8 cellular contexts compared by ENCODE assay signal in the genomic region with DNA sequence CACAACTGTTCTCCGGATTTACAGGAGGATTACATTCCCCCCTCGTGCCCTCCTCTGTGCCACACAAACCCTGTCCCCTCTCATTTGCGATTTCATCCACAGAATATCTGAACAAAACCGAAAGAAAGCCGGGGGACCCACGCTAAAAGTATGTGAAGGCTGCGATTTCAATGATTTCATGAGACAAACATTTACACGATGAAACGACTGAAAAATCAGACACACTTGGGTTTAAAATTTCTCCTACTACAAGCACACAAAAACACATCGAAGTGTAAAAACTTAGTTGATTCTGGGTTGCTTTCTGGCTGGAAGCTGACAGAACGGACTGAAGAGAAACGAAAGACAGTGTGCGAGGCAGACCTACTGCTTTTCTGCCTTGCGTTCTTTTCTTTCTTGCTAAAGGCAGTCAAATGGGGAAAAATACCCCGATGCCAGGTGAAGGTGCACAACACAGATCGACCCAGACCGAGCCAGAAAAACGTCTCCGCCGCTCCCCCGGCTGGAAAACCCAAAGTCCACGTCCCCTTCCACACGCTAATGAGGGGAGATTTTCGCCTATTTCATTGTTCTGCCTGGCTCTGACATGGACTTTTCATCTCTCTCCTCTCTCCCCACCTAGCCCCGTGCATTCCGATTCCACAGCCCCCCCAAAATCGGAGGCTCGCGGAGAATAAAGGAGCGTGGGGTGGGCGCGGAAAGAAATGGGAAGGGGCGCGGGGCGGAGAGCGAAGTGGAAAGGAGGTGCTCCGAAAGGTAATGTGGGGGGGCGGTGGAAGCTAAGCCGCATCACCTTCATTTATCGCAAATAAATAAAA. TPM values are rescaled to one million over a fixed set of nuclear protein-coding genes. Genes with fewer than 3 reads are reported as not detected.
DNase-seq lines count a peak whose midpoint lies in the region; ATAC-seq and TF ChIP-seq lines count a peak whose summit lies in the region.

No MANE protein-coding gene starts in this region.

- no peak for TF ChIP-seq POLR2A in esophagus muscularis mucosa (IDR thresholded peaks at IDR 0.05; ENCODE audit: low read depth)

- TF ChIP-seq EP300 in esophagus muscularis mucosa (IDR thresholded peaks at IDR 0.05), result no peak

- H3K4me3 ChIP-seq in esophagus muscularis mucosa, result peak overlapping the region; percentile 80 to 93 (median 89)
- peak overlapping the region; percentile 79 for H3K4me3 ChIP-seq in upper lobe of right lung

- no peaks in the 10 kb centered on the region for H3K27me3 ChIP-seq in esophagus muscularis mucosa
- H3K27me3 ChIP-seq in upper lobe of right lung, result no peaks in the 10 kb centered on the region

- ATAC-seq in upper lobe of right lung (no peak), HG03097 (IDR thresholded peaks at IDR 0.05; ENCODE audit: low FRiP score, unreplicated experiment) (no peak)

- intact Hi-C loops in esophagus muscularis mucosa (cut with DNase I), result loop anchor here (2.0 to 10.0 kb wide), 4 partner anchors 39 to 226 kb away; no protein-coding TSS in a partner anchor
- intact Hi-C loops in upper lobe of right lung (cut with DNase I), result loop anchor here (10.0 kb wide), 1 partner anchor 132 kb away; no protein-coding TSS in a partner anchor

- WGBS in esophagus muscularis mucosa, result under 1% methylated on average over 40 of the region's 40 CpGs

- peaks cover 23 to 47% (median 37%) of the 10 kb centered on the region in 4 donors for H3K4me1 ChIP-seq in esophagus muscularis mucosa
- H3K4me1 ChIP-seq in upper lobe of right lung, result peaks cover 17% of the 10 kb centered on the region

- peaks cover 0 to 7% (median 0%) of the 10 kb centered on the region in 4 donors for H3K36me3 ChIP-seq in esophagus muscularis mucosa
- no peaks in the 10 kb centered on the region for H3K36me3 ChIP-seq in upper lobe of right lung

- DNase-seq in activated CD4-positive, alpha-beta T cell treated with anti-CD3 and anti-CD28 coated beads for 4 hours, result peak; percentile 28 to 33
- DNase-seq in activated CD4-positive, alpha-beta T cell treated with anti-CD3 and anti-CD28 coated beads for 1 hour, result no peak
- DNase-seq in NCI-H1092 treated with DMSO at 0.1 percent for 48 hours (lab: John Stamatoyannopoulos, UW) (peak; percentile 77), esophagus muscularis mucosa (ENCODE audit: extremely low spot score) (no peak), myocyte (ENCODE audit: low read depth) (peak; percentile 65), upper lobe of right lung (peak; percentile 62)
- DNase-seq in activated CD8-positive, alpha-beta memory T cell treated with anti-CD3 and anti-CD28 coated beads, Interleukin-2, amount 50 U/mL, for 4 hours, result peak; percentile 29

- H3K9me3 ChIP-seq in esophagus muscularis mucosa, result no peaks in the 10 kb centered on the region
- H3K9me3 ChIP-seq in upper lobe of right lung, result no peaks in the 10 kb centered on the region

- TF ChIP-seq CTCF in esophagus muscularis mucosa (IDR thresholded peaks at IDR 0.05), result no peak
- no peak for TF ChIP-seq CTCF in upper lobe of right lung (IDR thresholded peaks at IDR 0.05)

- H3K27ac ChIP-seq in esophagus muscularis mucosa (replicated peaks in 1 of 4) (peak overlapping the region; percentile 94 to 95 (median 95)), upper lobe of right lung (peak overlapping the region; percentile 92)

RNA-seq across cellular contexts. Expression of gene HIPK2, which starts 1.1 kb away (rescaled TPM):
- total RNA-seq in esophagus muscularis mucosa (10 to 100 TPM; 20.9 to 40.9 (median 26.7) TPM), myocyte (23.5 and 26.4 TPM in 2 replicates), upper lobe of right lung (64.3 TPM)
- 19.5 TPM for polyA plus RNA-seq in myocyte (2012)

RNA-seq across cellular contexts. Expression of gene TBXAS1, which starts 52.4 kb away (rescaled TPM):
- 10 to 100 TPM in 3 of 4 donors, 1 to 10 TPM in 1; 9.8 to 31.3 (median 13.5) TPM for total RNA-seq in esophagus muscularis mucosa
- total RNA-seq in myocyte, result 0.21 and 0.32 TPM in 2 replicates
- polyA plus RNA-seq in myocyte (2012), result 1.0 TPM
- total RNA-seq in upper lobe of right lung, result 65.4 TPM

Comparison
In these comparisons a context has a peak if more than half of its experiments do, and no peak if none do; other contexts are left out.
1. DNase-seq: peak in activated CD4-positive, alpha-beta T cell treated with anti-CD3 and anti-CD28 coated beads for 4 hours (2 of 2), NCI-H1092 treated with DMSO at 0.1 percent for 48 hours (single experiment), activated CD8-positive, alpha-beta memory T cell treated with anti-CD3 and anti-CD28 coated beads, Interleukin-2, amount 50 U/mL, for 4 hours (single experiment), myocyte (single experiment) and upper lobe of right lung (single experiment); none in activated CD4-positive, alpha-beta T cell treated with anti-CD3 and anti-CD28 coated beads for 1 hour (single experiment) and esophagus muscularis mucosa (single experiment).